Comparison of ENCODE assay signal across 14 cellular contexts in genomic region chr1:183248989-183249691, GRCh38.
"Had no signal": no experiment of that assay in that cellular context is flagged by ENCODE, and none has a peak within 500 bp of the region (broad histone marks: within the 10 kb centered on the region; RNA-seq: fewer than 3 reads in every experiment).

No MANE protein-coding gene starts in this region.

- H3K9me3 Mint-ChIP-seq: activated naive CD8-positive, alpha-beta T cell treated with anti-CD3 and anti-CD28 coated beads for 36 hours; activated T-cell treated with anti-CD3 and anti-CD28 coated beads, Interleukin-2, amount 50 U/mL, for 72 hours had no signal

- H3K27ac Mint-ChIP-seq: activated naive CD8-positive, alpha-beta T cell treated with anti-CD3 and anti-CD28 coated beads for 36 hours; activated T-cell treated with anti-CD3 and anti-CD28 coated beads, Interleukin-2, amount 50 U/mL, for 72 hours; mesothelial cell of epicardium had no signal

- H3K4me1 Mint-ChIP-seq: mesothelial cell of epicardium had no signal

- ATAC-seq: activated T-cell treated with anti-CD3 and anti-CD28 coated beads, Interleukin-2, amount 50 U/mL, for 72 hours; gastrocnemius medialis had no signal

- DNase-seq: activated CD4-positive, alpha-beta T cell treated with anti-CD3 and anti-CD28 coated beads, Interleukin-2, amount 50 U/mL, for 48 hours; activated CD4-positive, CD25-positive, alpha-beta regulatory T cell treated with anti-CD3 and anti-CD28 coated beads, Interleukin-2, amount 50 U/mL, for 72 hours; activated gamma-delta T cell treated with Interleukin-2 at 50 U/mL for 16 hours; activated naive CD8-positive, alpha-beta T cell treated with anti-CD3 and anti-CD28 coated beads for 36 hours; activated T-cell treated with anti-CD3 and anti-CD28 coated beads, Interleukin-2, amount 50 U/mL, for 72 hours; aorta; gastrocnemius medialis; retina; substantia nigra; T-helper 9 cell; upper lobe of left lung had no signal

- H3K36me3 Mint-ChIP-seq: activated naive CD8-positive, alpha-beta T cell treated with anti-CD3 and anti-CD28 coated beads for 36 hours had no signal

- H3K27me3 ChIP-seq: gastrocnemius medialis, upper lobe of left lung had no signal

- H3K4me3 ChIP-seq: gastrocnemius medialis, smooth muscle cell, upper lobe of left lung had no signal

- H3K4me3 Mint-ChIP-seq: activated naive CD8-positive, alpha-beta T cell treated with anti-CD3 and anti-CD28 coated beads for 36 hours; activated T-cell treated with anti-CD3 and anti-CD28 coated beads, Interleukin-2, amount 50 U/mL, for 72 hours; mesothelial cell of epicardium had no signal

- H3K36me3 ChIP-seq: gastrocnemius medialis, upper lobe of left lung had no signal

- H3K4me1 ChIP-seq: gastrocnemius medialis, parathyroid adenoma had no signal

- H3K9me3 ChIP-seq: gastrocnemius medialis, upper lobe of left lung had no signal

- H3K27ac ChIP-seq: gastrocnemius medialis, parathyroid adenoma, upper lobe of left lung had no signal
